Comparison of ENCODE assay signal across 20 cellular contexts in genomic region chr12:4630262-4630661, GRCh38.
"Had no signal": no experiment of that assay in that cellular context is flagged by ENCODE, and none has a peak within 500 bp of the region (broad histone marks: within the 10 kb centered on the region; RNA-seq: fewer than 3 reads in every experiment).

No MANE protein-coding gene starts in this region.

- H3K27ac ChIP-seq: dorsolateral prefrontal cortex, hepatocyte, neutrophil, psoas muscle, right lobe of liver, tibial artery, upper lobe of left lung, uterus had no signal

- DNase-seq: cortex of kidney; dorsolateral prefrontal cortex; effector CD8-positive, alpha-beta T cell; foreskin melanocyte; head of caudate nucleus; kidney glomerular epithelial cell; mammary epithelial cell; naive thymus-derived CD4-positive, alpha-beta T cell; nephron progenitor cell; psoas muscle; retina; right lobe of liver; stimulated activated CD4-positive, alpha-beta T cell treated with anti-CD3 and anti-CD28 coated beads, Interleukin-4, amount 100 ng/mL, for 24 hours; tibial artery; upper lobe of left lung; uterus had no signal

- H3K27me3 Mint-ChIP-seq: stimulated activated memory B cell treated with anti-CD40 and anti-IgM and Interleukin-4, amounts not matched to agents 10 μg/mL and 1 μg/mL and 100 μg/mL, for 72 hours had no signal

- H3K27me3 ChIP-seq: dorsolateral prefrontal cortex, right lobe of liver, upper lobe of left lung, uterus had no signal

- H3K9me3 Mint-ChIP-seq: stimulated activated naive CD8-positive, alpha-beta T cell treated with anti-CD3 and anti-CD28 coated beads, Interleukin-15, Interleukin-2, amounts not matched to agents 100 ng/mL and 50 ng/mL, for 24 hours had no signal

- H3K36me3 Mint-ChIP-seq: stimulated activated memory B cell treated with anti-CD40 and anti-IgM and Interleukin-4, amounts not matched to agents 10 μg/mL and 1 μg/mL and 100 μg/mL, for 72 hours had no signal

- H3K4me1 ChIP-seq: psoas muscle, right lobe of liver, tibial artery, upper lobe of left lung, uterus had no signal

- H3K4me3 Mint-ChIP-seq: naive thymus-derived CD4-positive, alpha-beta T cell; nephron progenitor cell; stimulated activated memory B cell treated with anti-CD40 and anti-IgM and Interleukin-4, amounts not matched to agents 10 μg/mL and 1 μg/mL and 100 μg/mL, for 72 hours; stimulated activated naive CD8-positive, alpha-beta T cell treated with anti-CD3 and anti-CD28 coated beads, Interleukin-15, Interleukin-2, amounts not matched to agents 100 ng/mL and 50 ng/mL, for 24 hours had no signal

- H3K36me3 ChIP-seq: neutrophil, right lobe of liver, tibial artery, upper lobe of left lung, uterus had no signal

- ATAC-seq: naive thymus-derived CD4-positive, alpha-beta T cell; psoas muscle; right lobe of liver; stimulated activated memory B cell treated with anti-CD40 and anti-IgM and Interleukin-4, amounts not matched to agents 10 μg/mL and 1 μg/mL and 100 μg/mL, for 72 hours had no signal

- H3K27ac Mint-ChIP-seq: naive thymus-derived CD4-positive, alpha-beta T cell; nephron progenitor cell; stimulated activated memory B cell treated with anti-CD40 and anti-IgM and Interleukin-4, amounts not matched to agents 10 μg/mL and 1 μg/mL and 100 μg/mL, for 72 hours; stimulated activated naive CD8-positive, alpha-beta T cell treated with anti-CD3 and anti-CD28 coated beads, Interleukin-15, Interleukin-2, amounts not matched to agents 100 ng/mL and 50 ng/mL, for 24 hours had no signal

- H3K4me1 Mint-ChIP-seq: naive thymus-derived CD4-positive, alpha-beta T cell; nephron progenitor cell; stimulated activated memory B cell treated with anti-CD40 and anti-IgM and Interleukin-4, amounts not matched to agents 10 μg/mL and 1 μg/mL and 100 μg/mL, for 72 hours had no signal

- H3K4me3 ChIP-seq: dorsolateral prefrontal cortex, hepatocyte, psoas muscle, right lobe of liver, tibial artery, upper lobe of left lung, uterus had no signal

- H3K9me3 ChIP-seq: neutrophil, psoas muscle, right lobe of liver, tibial artery, upper lobe of left lung, uterus had no signal
